ENCODE assay signal across 25 cellular contexts in genomic region chr7:44530990-44531389, GRCh38. TPM values are rescaled to one million over a fixed set of nuclear protein-coding genes. Genes with fewer than 3 reads are reported as not detected.
DNase-seq lines count a peak whose midpoint lies in the region; ATAC-seq and TF ChIP-seq lines count a peak whose summit lies in the region.
"Had no signal": no experiment of that assay in that cellular context is flagged by ENCODE, and none has a peak within 500 bp of the region (broad histone marks: within the 10 kb centered on the region; RNA-seq: fewer than 3 reads in every experiment).

No MANE protein-coding gene starts in this region.

- H4K20me1 ChIP-seq in PC-3 (ENCODE audit: low read length), result no peaks in the 10 kb centered on the region

- H3K4me1 Mint-ChIP-seq in MCF 10A (ENCODE audit: insufficient read depth, unreplicated experiment), result peaks cover 9% of the 10 kb centered on the region
- peaks cover 4% of the 10 kb centered on the region for H3K4me1 Mint-ChIP-seq in nephron progenitor cell
- no peaks in the 10 kb centered on the region for H3K4me1 Mint-ChIP-seq in WTC11
- H3K4me1 Mint-ChIP-seq: CD8-positive, alpha-beta memory T cell; GM23338 had no signal

- H3K9me3 Mint-ChIP-seq in MCF 10A (ENCODE audit: unreplicated experiment) (no peaks in the 10 kb centered on the region), nephron progenitor cell (peaks cover 32% of the 10 kb centered on the region), WTC11 (peaks cover 6% of the 10 kb centered on the region)
- H3K9me3 Mint-ChIP-seq: T-helper 2 cell treated with Interferon-gamma antibody and Interleukin-4, amounts not matched to agents 5 μg/mL and 100 μg/mL, for 36 hours had no signal

- no peaks in the 10 kb centered on the region for H3F3A ChIP-seq in PC-3 (ENCODE audit: low read length, unreplicated experiment)

- DNase-seq in DMS53 (lab: John Stamatoyannopoulos, UW) (peak; percentile 71), NCI-H2029 (lab: John Stamatoyannopoulos, UW) (peak; percentile 74), MCF 10A (ENCODE audit: unreplicated experiment) (peak; percentile 6), nephron progenitor cell (no peak), WTC11 (ENCODE audit: low spot score) (no peak), PC-3 (no peak)
- DNase-seq: activated effector memory CD4-positive, alpha-beta T cell treated with anti-CD3 and anti-CD28 coated beads, Interleukin-2, amount 50 U/mL, for 16 hours; CD8-positive, alpha-beta memory T cell; dermis blood vessel endothelial cell; foreskin melanocyte; Karpas-422; NCI-H1048; NCI-H2107; NCI-H82 had no signal

- H3K9me2 ChIP-seq in PC-3 (replicated peaks; ENCODE audit: low read length), result no peaks in the 10 kb centered on the region

- H3K4me3 Mint-ChIP-seq in MCF 10A (ENCODE audit: unreplicated experiment) (no peak overlapping the region), nephron progenitor cell (no peak overlapping the region), WTC11 (no peak overlapping the region)
- H3K4me3 Mint-ChIP-seq: CD8-positive, alpha-beta memory T cell; GM23338; T-helper 2 cell treated with Interferon-gamma antibody and Interleukin-4, amounts not matched to agents 5 μg/mL and 100 μg/mL, for 36 hours had no signal

- no peak overlapping the region for H3K27ac ChIP-seq in PC-3 (ENCODE audit: low read length)
- H3K27ac ChIP-seq: cardiac muscle cell, epithelial cell of prostate, neutrophil, Peyer's patch, suprapubic skin had no signal

- no peak overlapping the region for H2AFZ ChIP-seq in PC-3 (ENCODE audit: low read length)
- H2AFZ ChIP-seq: GM23338 had no signal

- BruUV-seq in MCF 10A (replicated peaks; lab: Mats Ljungman, UMichigan) (no TSS peak), PC-3 (replicated peaks; lab: Mats Ljungman, UMichigan) (no TSS peak)

- H3K36me3 Mint-ChIP-seq in MCF 10A (ENCODE audit: insufficient read depth, unreplicated experiment) (peaks cover 5% of the 10 kb centered on the region), nephron progenitor cell (ENCODE audit: low read depth) (peaks cover 1% of the 10 kb centered on the region), WTC11 (0 out of 2 replicates have a peak, but pooled peaks cover 1% of the 10 kb centered on the region)

- TF ChIP-seq CTCF in MCF 10A (IDR thresholded peaks at IDR 0.05; ENCODE audit: unreplicated experiment) (no peak), nephron progenitor cell (IDR thresholded peaks at IDR 0.05) (no peak), WTC11 (IDR thresholded peaks at IDR 0.05) (no peak), PC-3 (conservative IDR thresholded peaks at IDR 0.05; ENCODE audit: low read depth, low read length) (no peak)

- POLR2A ChIA-PET in MCF 10A (lab: Yijun Ruan, JAX), result no interaction called here
- POLR2A ChIA-PET in WTC11 (lab: Charles Lee), result no interaction called here
- POLR2A ChIA-PET in PC-3 (lab: Charles Lee; ENCODE audit: unreplicated experiment), result no interaction called here

- H3K79me2 ChIP-seq in PC-3 (ENCODE audit: low read length), result no peaks in the 10 kb centered on the region

- CTCF ChIA-PET in MCF 10A (lab: Yijun Ruan, JAX), result no interaction called here
- CTCF ChIA-PET in WTC11 (lab: Charles Lee), result no interaction called here
- CTCF ChIA-PET in PC-3 (lab: Charles Lee), result no interaction called here

- H3K27ac Mint-ChIP-seq in MCF 10A (ENCODE audit: low read depth, unreplicated experiment) (peak overlapping the region; percentile 9), nephron progenitor cell (peak overlapping the region; percentile 51), WTC11 (no peak overlapping the region)
- H3K27ac Mint-ChIP-seq: GM23338; T-helper 2 cell treated with Interferon-gamma antibody and Interleukin-4, amounts not matched to agents 5 μg/mL and 100 μg/mL, for 36 hours had no signal

- intact Hi-C loops in MCF 10A (cut with micrococcal nuclease) (no loop called here), PC-3 (cut with micrococcal nuclease) (no loop called here)

- no peak overlapping the region for H3K4me2 ChIP-seq in PC-3 (ENCODE audit: low read length)
- H3K4me2 ChIP-seq: GM23338 had no signal

- no peaks in the 10 kb centered on the region for H3K36me3 ChIP-seq in PC-3 (ENCODE audit: low read depth, low read length)
- H3K36me3 ChIP-seq: cardiac muscle cell, neutrophil, Peyer's patch, suprapubic skin had no signal

- H3K27me3 ChIP-seq in PC-3 (ENCODE audit: low read length), result no peaks in the 10 kb centered on the region
- H3K27me3 ChIP-seq: cardiac muscle cell, neutrophil, Peyer's patch, suprapubic skin had no signal

- no peaks in the 10 kb centered on the region for H3K4me1 ChIP-seq in PC-3 (ENCODE audit: insufficient read depth, low read length)
- H3K4me1 ChIP-seq: suprapubic skin had no signal

- H3K4me3 ChIP-seq in PC-3 (ENCODE audit: low read length), result no peak overlapping the region
- H3K4me3 ChIP-seq: cardiac muscle cell, GM23338, Peyer's patch, suprapubic skin had no signal

- H3K27me3 Mint-ChIP-seq in MCF 10A (ENCODE audit: insufficient read depth, unreplicated experiment) (no peaks in the 10 kb centered on the region), nephron progenitor cell (ENCODE audit: low read depth, poor library complexity) (peaks cover 17% of the 10 kb centered on the region), WTC11 (ENCODE audit: low read depth) (peaks cover 3% of the 10 kb centered on the region)

- ATAC-seq in GM19397 (IDR thresholded peaks at IDR 0.05; ENCODE audit: unreplicated experiment), result no peak
- ATAC-seq in WTC11, result no peak
- ATAC-seq in PC-3, result no peak
- ATAC-seq: activated CD4-positive, CD25-positive, alpha-beta regulatory T cell treated with anti-CD3 and anti-CD28 coated beads, Interleukin-2, amount 50 U/mL, for 24 hours; GM23338 had no signal

- H3K9me3 ChIP-seq in PC-3 (ENCODE audit: low read length), result no peaks in the 10 kb centered on the region
- H3K9me3 ChIP-seq: neutrophil had no signal

- no peak overlapping the region for H3K9ac ChIP-seq in PC-3 (ENCODE audit: low read length)

TF ChIP-seq in WTC11, 78 proteins besides CTCF, POLR2A, EP300 and RAD21:
- TF ChIP-seq TEAD4 (CRISPR knock-in tag; IDR thresholded peaks at IDR 0.05) (no peak), KAT7 (CRISPR knock-in tag; IDR thresholded peaks at IDR 0.05; ENCODE audit: borderline replicate concordance) (no peak), ETV6 (CRISPR knock-in tag; IDR thresholded peaks at IDR 0.05) (no peak), CBFB (CRISPR knock-in tag; IDR thresholded peaks at IDR 0.05; ENCODE audit: low read depth) (no peak), FOXP1 (CRISPR knock-in tag; IDR thresholded peaks at IDR 0.05; ENCODE audit: borderline replicate concordance) (no peak), NR2C2 (CRISPR knock-in tag; IDR thresholded peaks at IDR 0.05) (no peak)
TF ChIP-seq in WTC11: peak in this region for 0.

RNA-seq across cellular contexts. Expression of gene NPC1L1, which starts 10.1 kb away (rescaled TPM):
- total RNA-seq in MCF 10A (2022) (0.07 TPM in 1 of 2 replicates, not detected in the other), WTC11 (2021) (0.15 to 0.18 TPM (median 0.16 TPM) in 3 replicates), PC-3 (2014; rRNA removed) (0.04 TPM in 1 of 2 replicates, not detected in the other)
- total RNA-seq: cardiac muscle cell; CD8-positive, alpha-beta memory T cell; dermis blood vessel endothelial cell; GM23338; HT1080; SK-MEL-5 had no signal

RNA-seq across cellular contexts. Expression of gene NUDCD3, which starts 40.5 kb away (rescaled TPM):
- total RNA-seq in MCF 10A (2022) (85.5 and 87.7 TPM in 2 replicates), WTC11 (2021) (71.8 to 83.9 TPM (median 82.7 TPM) in 3 replicates), PC-3 (2014; rRNA removed) (82.3 and 93.6 TPM in 2 replicates)

RNA-seq across cellular contexts. Expression of gene DDX56, which starts 42.7 kb away (rescaled TPM):
- total RNA-seq in MCF 10A (2022) (104 and 105 TPM in 2 replicates), WTC11 (2021) (69.4 to 83.1 TPM (median 74.5 TPM) in 3 replicates), PC-3 (2014; rRNA removed) (93.8 and 119 TPM in 2 replicates)

RNA-seq across cellular contexts. Expression of gene TMED4, which starts 51.0 kb away (rescaled TPM):
- total RNA-seq in MCF 10A (2022) (49.7 and 58.0 TPM in 2 replicates), WTC11 (2021) (58.6 to 61.9 TPM (median 60.9 TPM) in 3 replicates), PC-3 (2014; rRNA removed) (70.6 and 80.0 TPM in 2 replicates)

Comparison
In these comparisons a context has a peak if more than half of its experiments do, and no peak if none do; other contexts are left out.
1. DNase-seq: peak in DMS53 (single experiment), NCI-H2029 (single experiment) and MCF 10A (single experiment); none in nephron progenitor cell (single experiment), WTC11 (single experiment) and PC-3 (single experiment).